ENCODE assay signal across 8 cellular contexts in the genomic region with DNA sequence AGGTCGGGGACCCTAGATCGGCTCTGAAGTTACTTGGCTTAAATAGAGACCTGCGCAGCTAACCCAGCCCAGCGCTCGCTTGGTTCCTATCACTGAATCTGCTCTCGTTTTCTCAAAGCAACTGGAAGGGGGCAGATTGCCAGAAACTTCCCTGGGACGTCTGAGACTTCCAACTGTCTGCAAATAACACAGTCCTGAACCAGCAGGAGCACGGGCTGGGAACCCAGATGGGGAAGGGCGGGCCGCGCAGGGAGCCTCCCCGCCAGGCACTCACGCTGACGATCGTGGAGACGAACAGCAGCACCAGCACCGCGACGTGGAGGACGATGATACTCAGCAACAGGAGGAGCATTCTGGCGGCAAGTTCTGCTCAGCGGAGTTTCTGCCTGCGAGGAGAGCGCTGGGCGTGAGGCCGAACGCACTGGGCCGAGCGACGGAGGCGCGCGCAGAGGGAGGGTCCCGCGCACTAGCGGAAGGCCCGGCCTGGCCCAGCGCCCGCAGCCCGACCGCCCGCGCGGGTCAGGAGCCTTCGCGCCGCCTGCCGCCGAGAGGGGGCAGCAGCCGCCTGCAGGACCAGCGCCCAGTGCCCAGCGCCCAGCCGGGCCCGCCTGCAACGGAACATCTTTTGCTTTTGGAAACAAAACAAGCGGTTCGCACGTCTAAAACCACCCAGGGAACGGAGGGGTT. TPM values are rescaled to one million over a fixed set of nuclear protein-coding genes. Genes with fewer than 3 reads are reported as not detected.
DNase-seq lines count a peak whose midpoint lies in the region; ATAC-seq and TF ChIP-seq lines count a peak whose summit lies in the region.

No MANE protein-coding gene starts in this region.

- peaks cover 11% of the 10 kb centered on the region for H3K4me1 ChIP-seq in foreskin keratinocyte

- ATAC-seq in HG02798 (IDR thresholded peaks at IDR 0.05; ENCODE audit: poor library complexity, unreplicated experiment) (peak; percentile 63), foreskin keratinocyte (peak; percentile 79), HG02884 (IDR thresholded peaks at IDR 0.05; ENCODE audit: unreplicated experiment) (no peak)

- peak; percentile 94 for DNase-seq in Daoy (ENCODE audit: low read depth)
- peak; percentile 45 for DNase-seq in activated naive CD4-positive, alpha-beta T cell treated with Interleukin-2 at 50 U/mL for 16 hours
- peak in 1 of 2 donors; percentile 44 for DNase-seq in foreskin keratinocyte
- DNase-seq in substantia nigra (lab: John Stamatoyannopoulos, UW) = peak in 48 of 49 donors; percentile 38 to 93 (median 84)

- H3K27ac ChIP-seq in foreskin keratinocyte (no peak overlapping the region), substantia nigra (ENCODE audit: low read depth, low read length, poor library complexity, severe bottlenecking) (peak overlapping the region; percentile 98)

- H3K27me3 Mint-ChIP-seq in nephron (ENCODE audit: low read depth) = peaks cover 60% of the 10 kb centered on the region

- H3K4me3 Mint-ChIP-seq in nephron = peak overlapping the region; percentile 91 to 97 (median 95)

- peak; percentile 93 for TF ChIP-seq CTCF in foreskin keratinocyte (conservative IDR thresholded peaks at IDR 0.05)
- peak; percentile 86 to 94 (median 90) for TF ChIP-seq CTCF in nephron (IDR thresholded peaks at IDR 0.05; ENCODE audit: unreplicated experiment in 3 of 3)

- H3K4me1 Mint-ChIP-seq in nephron = peaks cover 61% of the 10 kb centered on the region

- no peaks in the 10 kb centered on the region for H3K9me3 Mint-ChIP-seq in nephron

- H3K36me3 Mint-ChIP-seq in nephron (ENCODE audit: low read depth) = peaks cover 3% of the 10 kb centered on the region

- peak overlapping the region; percentile 97 to 98 (median 98) for H3K27ac Mint-ChIP-seq in nephron

- H3K27me3 ChIP-seq in foreskin keratinocyte = peaks cover 46% of the 10 kb centered on the region

TF ChIP-seq in PFSK-1, 5 proteins besides CTCF, POLR2A, EP300 and RAD21:
- no peak for TF ChIP-seq REST (IDR thresholded peaks at IDR 0.05; ENCODE audit: insufficient read depth in 1 of 2, low read depth in 2 of 2, low read length in 2 of 2)
- TF ChIP-seq SIN3A (IDR thresholded peaks at IDR 0.05; ENCODE audit: borderline replicate concordance, insufficient read depth, low read length) = no peak
- TF ChIP-seq POLR2AphosphoS5 (IDR thresholded peaks at IDR 0.05; ENCODE audit: low read depth, low read length) = peak; percentile 61; the same call in 1 of the 2 replicates

RNA-seq across cellular contexts. Expression of gene PMP22, which starts 4.6 kb away (rescaled TPM):
- 26.7 and 32.4 TPM in 2 replicates for total RNA-seq in Daoy (2014; rRNA removed; shearing (Covaris generic))
- 6.4 TPM for polyA plus RNA-seq in PFSK-1 (2012; ENCODE audit: insufficient read length, low read depth)
- total RNA-seq in foreskin keratinocyte = 1.8 and 4.6 TPM in 2 replicates
- polyA plus RNA-seq in foreskin keratinocyte = 1.6 and 4.4 TPM in 2 replicates
